ENCODE assay signal across 1 cellular context in genomic region chr22:19854778-19855503, GRCh38.
A peak's percentile ranks its signal among the peaks of the same experiment; 100 is the strongest.
TF ChIP-seq lines count a peak whose summit lies in the region.

A gene with protein sequence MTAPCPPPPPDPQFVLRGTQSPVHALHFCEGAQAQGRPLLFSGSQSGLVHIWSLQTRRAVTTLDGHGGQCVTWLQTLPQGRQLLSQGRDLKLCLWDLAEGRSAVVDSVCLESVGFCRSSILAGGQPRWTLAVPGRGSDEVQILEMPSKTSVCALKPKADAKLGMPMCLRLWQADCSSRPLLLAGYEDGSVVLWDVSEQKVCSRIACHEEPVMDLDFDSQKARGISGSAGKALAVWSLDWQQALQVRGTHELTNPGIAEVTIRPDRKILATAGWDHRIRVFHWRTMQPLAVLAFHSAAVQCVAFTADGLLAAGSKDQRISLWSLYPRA (minus strand): TSS chr22:19854874. CDS start chr22:19821355, 33,519 bp downstream.
RTL10 (minus strand) TSS chr22:19854874; CDS start chr22:19852261, 2,613 bp downstream.

TF ChIP-seq in HepG2, 621 proteins besides CTCF, POLR2A, EP300 and RAD21 (continued from another document and continues in another):
- TF ChIP-seq HNF1B (CRISPR knock-in tag; IDR thresholded peaks at IDR 0.05) (peak; percentile 75), RFX3 (CRISPR knock-in tag; IDR thresholded peaks at IDR 0.05) (no peak), FOXC1 (CRISPR knock-in tag; IDR thresholded peaks at IDR 0.05; ENCODE audit: borderline replicate concordance) (peak; percentile 96), ZFP37 (CRISPR knock-in tag; IDR thresholded peaks at IDR 0.05; ENCODE audit: borderline replicate concordance) (no peak), HNF4A (CRISPR knock-in tag; IDR thresholded peaks at IDR 0.05) (no peak), SIN3B (IDR thresholded peaks at IDR 0.05; ENCODE audit: low read length) (no peak), KAT7 (CRISPR knock-in tag; IDR thresholded peaks at IDR 0.05; ENCODE audit: borderline replicate concordance) (peak; percentile 63; the same call in 1 of the 2 replicates), NR2F6 (IDR thresholded peaks at IDR 0.05) (no peak), NR2F6 (CRISPR knock-in tag; IDR thresholded peaks at IDR 0.05) (peak; percentile 43; the same call in 1 of the 2 replicates), MATR3 (CRISPR knock-in tag; IDR thresholded peaks at IDR 0.05) (no peak), ZNF382 (CRISPR knock-in tag; IDR thresholded peaks at IDR 0.05; ENCODE audit: borderline replicate concordance) (no peak), PITX1 (CRISPR knock-in tag; IDR thresholded peaks at IDR 0.05) (peak; percentile 22; the same call in 1 of the 2 replicates), ZSCAN21 (CRISPR knock-in tag; IDR thresholded peaks at IDR 0.05; ENCODE audit: borderline replicate concordance) (peak; percentile 96), ZNF552 (CRISPR knock-in tag; IDR thresholded peaks at IDR 0.05; ENCODE audit: borderline replicate concordance) (peak; percentile 92), ELK4 (CRISPR knock-in tag; IDR thresholded peaks at IDR 0.05; ENCODE audit: borderline replicate concordance) (no peak; the same call in 1 of the 2 replicates), KAT2B (IDR thresholded peaks at IDR 0.05; ENCODE audit: borderline replicate concordance, low read depth, low read length) (no peak), SMAD3 (CRISPR knock-in tag; IDR thresholded peaks at IDR 0.05) (no peak), ZNF609 (CRISPR knock-in tag; IDR thresholded peaks at IDR 0.05; ENCODE audit: borderline replicate concordance) (peak; percentile 81), ZNF557 (CRISPR knock-in tag; IDR thresholded peaks at IDR 0.05) (0 out of 2 replicates have a peak, but pooled peaks have one; percentile 65), DDIT3 (CRISPR knock-in tag; IDR thresholded peaks at IDR 0.05) (no peak), TCF12 (IDR thresholded peaks at IDR 0.05) (no peak), TCF12 (CRISPR knock-in tag; IDR thresholded peaks at IDR 0.05) (peak; percentile 54; the same call in 1 of the 2 replicates), HINFP (CRISPR knock-in tag; IDR thresholded peaks at IDR 0.05; ENCODE audit: low read depth) (peak; percentile 70), SNRNP70 (IDR thresholded peaks at IDR 0.05; ENCODE audit: low read depth, low read length) (no peak), ZNF772 (CRISPR knock-in tag; IDR thresholded peaks at IDR 0.05) (no peak), ZNF782 (CRISPR knock-in tag; IDR thresholded peaks at IDR 0.05; ENCODE audit: borderline replicate concordance) (peak; percentile 34), ZNF569 (CRISPR knock-in tag; IDR thresholded peaks at IDR 0.05; ENCODE audit: borderline replicate concordance) (no peak), HDAC2 (CRISPR knock-in tag; IDR thresholded peaks at IDR 0.05) (peak; percentile 33; the same call in 1 of the 2 replicates)
- TF ChIP-seq, protein P1, sequence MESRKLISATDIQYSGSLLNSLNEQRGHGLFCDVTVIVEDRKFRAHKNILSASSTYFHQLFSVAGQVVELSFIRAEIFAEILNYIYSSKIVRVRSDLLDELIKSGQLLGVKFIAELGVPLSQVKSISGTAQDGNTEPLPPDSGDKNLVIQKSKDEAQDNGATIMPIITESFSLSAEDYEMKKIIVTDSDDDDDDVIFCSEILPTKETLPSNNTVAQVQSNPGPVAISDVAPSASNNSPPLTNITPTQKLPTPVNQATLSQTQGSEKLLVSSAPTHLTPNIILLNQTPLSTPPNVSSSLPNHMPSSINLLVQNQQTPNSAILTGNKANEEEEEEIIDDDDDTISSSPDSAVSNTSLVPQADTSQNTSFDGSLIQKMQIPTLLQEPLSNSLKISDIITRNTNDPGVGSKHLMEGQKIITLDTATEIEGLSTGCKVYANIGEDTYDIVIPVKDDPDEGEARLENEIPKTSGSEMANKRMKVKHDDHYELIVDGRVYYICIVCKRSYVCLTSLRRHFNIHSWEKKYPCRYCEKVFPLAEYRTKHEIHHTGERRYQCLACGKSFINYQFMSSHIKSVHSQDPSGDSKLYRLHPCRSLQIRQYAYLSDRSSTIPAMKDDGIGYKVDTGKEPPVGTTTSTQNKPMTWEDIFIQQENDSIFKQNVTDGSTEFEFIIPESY (CRISPR knock-in tag; IDR thresholded peaks at IDR 0.05), result no peak; the same call in 1 of the 2 replicates
- TF ChIP-seq, protein P2, sequence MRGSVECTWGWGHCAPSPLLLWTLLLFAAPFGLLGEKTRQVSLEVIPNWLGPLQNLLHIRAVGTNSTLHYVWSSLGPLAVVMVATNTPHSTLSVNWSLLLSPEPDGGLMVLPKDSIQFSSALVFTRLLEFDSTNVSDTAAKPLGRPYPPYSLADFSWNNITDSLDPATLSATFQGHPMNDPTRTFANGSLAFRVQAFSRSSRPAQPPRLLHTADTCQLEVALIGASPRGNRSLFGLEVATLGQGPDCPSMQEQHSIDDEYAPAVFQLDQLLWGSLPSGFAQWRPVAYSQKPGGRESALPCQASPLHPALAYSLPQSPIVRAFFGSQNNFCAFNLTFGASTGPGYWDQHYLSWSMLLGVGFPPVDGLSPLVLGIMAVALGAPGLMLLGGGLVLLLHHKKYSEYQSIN (CRISPR knock-in tag; IDR thresholded peaks at IDR 0.05; ENCODE audit: borderline replicate concordance), result peak; percentile 77; the same call in 1 of the 2 replicates
- TF ChIP-seq, protein P3, sequence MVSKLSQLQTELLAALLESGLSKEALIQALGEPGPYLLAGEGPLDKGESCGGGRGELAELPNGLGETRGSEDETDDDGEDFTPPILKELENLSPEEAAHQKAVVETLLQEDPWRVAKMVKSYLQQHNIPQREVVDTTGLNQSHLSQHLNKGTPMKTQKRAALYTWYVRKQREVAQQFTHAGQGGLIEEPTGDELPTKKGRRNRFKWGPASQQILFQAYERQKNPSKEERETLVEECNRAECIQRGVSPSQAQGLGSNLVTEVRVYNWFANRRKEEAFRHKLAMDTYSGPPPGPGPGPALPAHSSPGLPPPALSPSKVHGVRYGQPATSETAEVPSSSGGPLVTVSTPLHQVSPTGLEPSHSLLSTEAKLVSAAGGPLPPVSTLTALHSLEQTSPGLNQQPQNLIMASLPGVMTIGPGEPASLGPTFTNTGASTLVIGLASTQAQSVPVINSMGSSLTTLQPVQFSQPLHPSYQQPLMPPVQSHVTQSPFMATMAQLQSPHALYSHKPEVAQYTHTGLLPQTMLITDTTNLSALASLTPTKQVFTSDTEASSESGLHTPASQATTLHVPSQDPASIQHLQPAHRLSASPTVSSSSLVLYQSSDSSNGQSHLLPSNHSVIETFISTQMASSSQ (IDR thresholded peaks at IDR 0.05; ENCODE audit: low read depth), result no peak
- TF ChIP-seq, protein P3 (CRISPR knock-in tag; IDR thresholded peaks at IDR 0.05; ENCODE audit: borderline replicate concordance), result peak; percentile 74
- TF ChIP-seq, protein P4, sequence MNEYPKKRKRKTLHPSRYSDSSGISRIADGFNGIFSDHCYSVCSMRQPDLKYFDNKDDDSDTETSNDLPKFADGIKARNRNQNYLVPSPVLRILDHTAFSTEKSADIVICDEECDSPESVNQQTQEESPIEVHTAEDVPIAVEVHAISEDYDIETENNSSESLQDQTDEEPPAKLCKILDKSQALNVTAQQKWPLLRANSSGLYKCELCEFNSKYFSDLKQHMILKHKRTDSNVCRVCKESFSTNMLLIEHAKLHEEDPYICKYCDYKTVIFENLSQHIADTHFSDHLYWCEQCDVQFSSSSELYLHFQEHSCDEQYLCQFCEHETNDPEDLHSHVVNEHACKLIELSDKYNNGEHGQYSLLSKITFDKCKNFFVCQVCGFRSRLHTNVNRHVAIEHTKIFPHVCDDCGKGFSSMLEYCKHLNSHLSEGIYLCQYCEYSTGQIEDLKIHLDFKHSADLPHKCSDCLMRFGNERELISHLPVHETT (CRISPR knock-in tag; conservative IDR thresholded peaks at IDR 0.05), result peak; percentile 86
- TF ChIP-seq, protein P5, sequence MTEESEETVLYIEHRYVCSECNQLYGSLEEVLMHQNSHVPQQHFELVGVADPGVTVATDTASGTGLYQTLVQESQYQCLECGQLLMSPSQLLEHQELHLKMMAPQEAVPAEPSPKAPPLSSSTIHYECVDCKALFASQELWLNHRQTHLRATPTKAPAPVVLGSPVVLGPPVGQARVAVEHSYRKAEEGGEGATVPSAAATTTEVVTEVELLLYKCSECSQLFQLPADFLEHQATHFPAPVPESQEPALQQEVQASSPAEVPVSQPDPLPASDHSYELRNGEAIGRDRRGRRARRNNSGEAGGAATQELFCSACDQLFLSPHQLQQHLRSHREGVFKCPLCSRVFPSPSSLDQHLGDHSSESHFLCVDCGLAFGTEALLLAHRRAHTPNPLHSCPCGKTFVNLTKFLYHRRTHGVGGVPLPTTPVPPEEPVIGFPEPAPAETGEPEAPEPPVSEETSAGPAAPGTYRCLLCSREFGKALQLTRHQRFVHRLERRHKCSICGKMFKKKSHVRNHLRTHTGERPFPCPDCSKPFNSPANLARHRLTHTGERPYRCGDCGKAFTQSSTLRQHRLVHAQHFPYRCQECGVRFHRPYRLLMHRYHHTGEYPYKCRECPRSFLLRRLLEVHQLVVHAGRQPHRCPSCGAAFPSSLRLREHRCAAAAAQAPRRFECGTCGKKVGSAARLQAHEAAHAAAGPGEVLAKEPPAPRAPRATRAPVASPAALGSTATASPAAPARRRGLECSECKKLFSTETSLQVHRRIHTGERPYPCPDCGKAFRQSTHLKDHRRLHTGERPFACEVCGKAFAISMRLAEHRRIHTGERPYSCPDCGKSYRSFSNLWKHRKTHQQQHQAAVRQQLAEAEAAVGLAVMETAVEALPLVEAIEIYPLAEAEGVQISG (CRISPR knock-in tag; IDR thresholded peaks at IDR 0.05), result peak; percentile 77
